In the genomic region with DNA sequence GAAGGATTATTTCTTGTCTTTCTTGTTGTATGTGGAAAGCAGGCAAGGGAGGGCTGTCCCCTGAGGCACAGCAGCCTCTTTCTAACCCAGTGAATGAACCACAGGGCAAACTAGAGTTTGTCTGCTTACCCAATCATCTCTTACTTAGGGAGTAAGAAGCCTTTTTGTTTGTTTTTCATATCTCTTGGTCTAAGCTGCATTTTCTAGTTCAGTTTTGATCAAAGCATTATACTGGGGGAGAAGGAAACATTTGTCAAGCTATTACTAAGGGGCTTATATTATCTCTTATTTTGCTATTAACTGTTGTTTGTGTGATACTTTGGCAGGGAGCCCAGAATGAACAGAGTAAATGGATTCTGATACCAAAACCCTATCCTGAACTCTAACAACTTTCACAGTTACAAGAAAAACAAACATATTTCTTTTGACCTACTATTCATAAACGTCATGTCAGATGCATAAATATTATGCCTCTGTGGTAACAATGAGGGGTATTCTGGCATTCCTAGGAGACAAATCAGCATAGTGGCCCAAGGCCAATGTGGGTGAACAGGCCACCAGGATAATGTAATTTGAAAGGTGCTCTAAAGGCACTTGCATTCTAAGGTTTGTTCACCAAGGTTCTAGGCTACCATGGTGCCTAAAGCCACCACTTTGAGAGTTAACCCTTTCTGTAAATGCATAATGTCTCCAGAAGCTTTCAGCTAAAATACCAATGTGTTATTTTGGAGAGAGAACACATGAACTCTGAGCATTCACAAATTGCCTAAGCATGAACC, we compare ENCODE assay signal across 10 cellular contexts.
DNase-seq lines count a peak whose midpoint lies in the region; ATAC-seq, FAIRE-seq and TF ChIP-seq lines count a peak whose summit lies in the region.
"Had no signal": no experiment of that assay in that cellular context is flagged by ENCODE, and none has a peak within 500 bp of the region (broad histone marks: within the 10 kb centered on the region; RNA-seq: fewer than 3 reads in every experiment).

No MANE protein-coding gene starts in this region.

- peak; percentile 50 for DNase-seq in DMS153 (lab: John Stamatoyannopoulos, UW)
- peak; percentile 41 for DNase-seq in NCI-H774 (lab: John Stamatoyannopoulos, UW)
- peak; percentile 94 for DNase-seq in pulmonary artery endothelial cell (ENCODE audit: low read depth, low spot score)
- no peak for DNase-seq in GM19239 (ENCODE audit: insufficient read length, low spot score)
- DNase-seq in GM10248 (ENCODE audit: extremely low spot score), result no peak
- no peak for DNase-seq in activated CD4-positive, alpha-beta memory T cell treated with anti-CD3 and anti-CD28 coated beads, Interleukin-2, amount 10 ng/mL, durations not matched to agents 7 days and 5 days
- DNase-seq: Kasumi-1 had no signal

- H3K27me3 Mint-ChIP-seq in activated CD4-positive, alpha-beta memory T cell treated with anti-CD3 and anti-CD28 coated beads, Interleukin-2, amount 10 ng/mL, durations not matched to agents 7 days and 5 days, result no peaks in the 10 kb centered on the region
- H3K27me3 Mint-ChIP-seq: brain had no signal

- FAIRE-seq in GM19239 (lab: Jason Lieb, UNC), result no peak

- no peaks in the 10 kb centered on the region for H3K4me1 Mint-ChIP-seq in activated CD4-positive, alpha-beta memory T cell treated with anti-CD3 and anti-CD28 coated beads, Interleukin-2, amount 10 ng/mL, durations not matched to agents 7 days and 5 days

- peaks cover 4% of the 10 kb centered on the region for H3K9me3 Mint-ChIP-seq in activated CD4-positive, alpha-beta memory T cell treated with anti-CD3 and anti-CD28 coated beads, Interleukin-2, amount 10 ng/mL, durations not matched to agents 7 days and 5 days
- H3K9me3 Mint-ChIP-seq: brain had no signal

- WGBS in esophagus, 2 donors, result 14 to 20% methylated on average over 1 of the region's 1 CpG

- H3K4me1 ChIP-seq in esophagus (ENCODE audit: control insufficient read depth in 2 of 2, insufficient read depth in 2 of 2, low read length in 1 of 2), result no peaks in the 10 kb centered on the region

- CTCF ChIA-PET in GM10248 (lab: Yijun Ruan, JAX), result interaction anchor here (0.9 to 1.3 kb wide), 3 partner anchors 20 to 355 kb away, joined by 3 to 7 read pairs (median 3); no protein-coding TSS in a partner anchor
- CTCF ChIA-PET in activated CD4-positive, alpha-beta memory T cell treated with anti-CD3 and anti-CD28 coated beads, Interleukin-2, amount 10 ng/mL, durations not matched to agents 7 days and 5 days (lab: Charles Lee), result no interaction called here

- H3K9me3 ChIP-seq in esophagus (ENCODE audit: control insufficient read depth in 2 of 2, insufficient read depth in 1 of 2, low read depth in 1 of 2, low read length in 1 of 2), result no peaks in the 10 kb centered on the region

- no peaks in the 10 kb centered on the region for H3K27me3 ChIP-seq in esophagus (ENCODE audit: control insufficient read depth in 1 of 2, insufficient read depth in 2 of 2, low read length in 2 of 2)

- no peak overlapping the region for H3K4me3 ChIP-seq in esophagus (ENCODE audit: low read depth in 1 of 2, low read length in 2 of 2)

- no peaks in the 10 kb centered on the region for H3K36me3 Mint-ChIP-seq in activated CD4-positive, alpha-beta memory T cell treated with anti-CD3 and anti-CD28 coated beads, Interleukin-2, amount 10 ng/mL, durations not matched to agents 7 days and 5 days (ENCODE audit: low read depth)
- H3K36me3 Mint-ChIP-seq: brain had no signal

- POLR2A ChIA-PET in GM10248 (lab: Yijun Ruan, JAX), result no interaction called here
- POLR2A ChIA-PET in activated CD4-positive, alpha-beta memory T cell treated with anti-CD3 and anti-CD28 coated beads, Interleukin-2, amount 10 ng/mL, durations not matched to agents 7 days and 5 days (lab: Charles Lee), result no interaction called here

- H3K36me3 ChIP-seq in esophagus (ENCODE audit: control insufficient read depth in 2 of 2, insufficient read depth in 2 of 2, low read length in 1 of 2), result no peaks in the 10 kb centered on the region

- H3K4me3 Mint-ChIP-seq in activated CD4-positive, alpha-beta memory T cell treated with anti-CD3 and anti-CD28 coated beads, Interleukin-2, amount 10 ng/mL, durations not matched to agents 7 days and 5 days, result no peak overlapping the region
- H3K4me3 Mint-ChIP-seq: brain had no signal

- H3K27ac Mint-ChIP-seq in activated CD4-positive, alpha-beta memory T cell treated with anti-CD3 and anti-CD28 coated beads, Interleukin-2, amount 10 ng/mL, durations not matched to agents 7 days and 5 days, result no peak overlapping the region

- TF ChIP-seq CTCF in GM10248 (IDR thresholded peaks at IDR 0.05; ENCODE audit: control extremely low read depth, extremely low read depth, low read depth, missing control alignments), result no peak

- H3K27ac ChIP-seq in esophagus (ENCODE audit: low read depth in 2 of 2, low read length in 1 of 2), result peak overlapping the region; percentile 40 to 54

- no peak for ATAC-seq in HG03135 (IDR thresholded peaks at IDR 0.05; ENCODE audit: unreplicated experiment)

Comparison
In these comparisons a context has a peak if more than half of its experiments do, and no peak if none do; other contexts are left out.
1. DNase-seq: peak in DMS153 (single experiment), NCI-H774 (single experiment) and pulmonary artery endothelial cell (single experiment); none in GM19239 (single experiment), GM10248 (single experiment) and activated CD4-positive, alpha-beta memory T cell treated with anti-CD3 and anti-CD28 coated beads, Interleukin-2, amount 10 ng/mL, durations not matched to agents 7 days and 5 days (single experiment).